1 cellular context compared by ENCODE assay signal in genomic region chr5:131630963-131631350, GRCh38.
TF ChIP-seq lines count a peak whose summit lies in the region.

No MANE protein-coding gene starts in this region.

TF ChIP-seq in GM23338, 12 proteins besides CTCF, POLR2A, EP300 and RAD21 (continued from another document):
- no peak for TF ChIP-seq ZNF462 (CRISPR knock-in tag; IDR thresholded peaks at IDR 0.05)
- no peak for TF ChIP-seq JUNB (IDR thresholded peaks at IDR 0.05; ENCODE audit: unreplicated experiment)
- no peak for TF ChIP-seq STAT1 (IDR thresholded peaks at IDR 0.05; ENCODE audit: unreplicated experiment)
- no peak for TF ChIP-seq EZH2phosphoT487 (IDR thresholded peaks at IDR 0.05; ENCODE audit: unreplicated experiment)
- no peak for TF ChIP-seq POLR2AphosphoS5 (IDR thresholded peaks at IDR 0.05; ENCODE audit: low read depth)
- no peak for TF ChIP-seq ZNF114 (CRISPR knock-in tag; IDR thresholded peaks at IDR 0.05)
- TF ChIP-seq ZNF331 (CRISPR knock-in tag; IDR thresholded peaks at IDR 0.05; ENCODE audit: low read depth): no peak
- TF ChIP-seq ETS1 (IDR thresholded peaks at IDR 0.05): no peak
